ENCODE assay signal across 14 cellular contexts in the genomic region with DNA sequence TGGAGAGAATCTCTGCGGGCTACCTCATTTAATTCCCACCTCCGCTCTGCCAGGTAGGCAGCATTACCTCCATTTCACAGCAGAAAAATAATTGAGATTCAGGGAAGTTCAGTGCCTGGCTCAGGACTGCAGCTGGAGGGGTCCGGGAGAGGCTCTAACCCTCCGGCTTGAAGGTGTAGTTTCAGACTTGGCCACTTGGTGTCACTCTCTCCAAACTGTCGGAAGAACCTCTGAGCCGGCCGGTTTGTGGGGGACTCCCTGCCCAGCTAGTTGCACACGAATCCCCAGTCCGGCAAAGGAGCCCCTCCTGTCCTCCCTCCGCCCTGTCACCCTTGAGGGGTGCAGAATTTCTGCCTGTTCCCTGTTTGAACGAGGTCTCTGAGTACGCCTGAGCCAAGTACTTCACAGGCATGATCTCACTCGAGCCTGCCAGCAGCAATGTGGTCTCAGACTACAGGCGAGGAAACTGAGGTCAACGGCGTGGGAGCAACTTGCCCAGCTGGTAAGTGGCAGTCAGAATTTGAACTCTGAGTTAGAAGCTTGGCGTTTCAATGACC.
A peak's percentile ranks its signal among the peaks of the same experiment; 100 is the strongest.
DNase-seq lines count a peak whose midpoint lies in the region; ATAC-seq, FAIRE-seq and TF ChIP-seq lines count a peak whose summit lies in the region.
"Had no signal": no experiment of that assay in that cellular context is flagged by ENCODE, and none has a peak within 500 bp of the region (broad histone marks: within the 10 kb centered on the region; RNA-seq: fewer than 3 reads in every experiment).

No MANE protein-coding gene starts in this region.

- no peaks in the 10 kb centered on the region for H3K4me1 ChIP-seq in CD8-positive, alpha-beta T cell (ENCODE audit: insufficient read depth, low read length)
- H3K4me1 ChIP-seq in SK-N-SH (ENCODE audit: control insufficient read depth in 1 of 2, insufficient read depth in 2 of 2, low read depth in 1 of 2, low read length in 1 of 2), result no peaks in the 10 kb centered on the region
- H3K4me1 ChIP-seq in CD8-positive, alpha-beta memory T cell (ENCODE audit: insufficient read depth, low read length), result no peaks in the 10 kb centered on the region

- no peak overlapping the region for H2AFZ ChIP-seq in SK-N-SH (ENCODE audit: low read depth)

- H3K4me3 Mint-ChIP-seq in CD8-positive, alpha-beta T cell, result no peak overlapping the region
- no peak overlapping the region for H3K4me3 Mint-ChIP-seq in CD8-positive, alpha-beta memory T cell
- H3K4me3 Mint-ChIP-seq: activated CD4-positive, alpha-beta T cell treated with anti-CD3 and anti-CD28 coated beads, Interleukin-2, amount 10 ng/mL, durations not matched to agents 7 days and 5 days; activated naive CD4-positive, alpha-beta T cell treated with anti-CD3 and anti-CD28 coated beads for 36 hours; CD14-positive monocyte had no signal

- POLR2A ChIA-PET in CD8-positive, alpha-beta T cell (lab: Charles Lee), result no interaction called here
- POLR2A ChIA-PET in SK-N-SH (lab: Yijun Ruan, JAX), result no interaction called here
- POLR2A ChIA-PET in CD8-positive, alpha-beta memory T cell (lab: Charles Lee), result no interaction called here

- peak; percentile 52 for ATAC-seq in CD8-positive, alpha-beta T cell
- ATAC-seq in left ventricle myocardium superior, result peak; percentile 56
- no peak for ATAC-seq in HG02588 (IDR thresholded peaks at IDR 0.05; ENCODE audit: unreplicated experiment)
- ATAC-seq in GM18511 (IDR thresholded peaks at IDR 0.05; ENCODE audit: unreplicated experiment), result no peak
- ATAC-seq: GM12878 had no signal

- H3K9me3 ChIP-seq in CD8-positive, alpha-beta T cell (ENCODE audit: low read length), result peaks cover 3% of the 10 kb centered on the region
- no peaks in the 10 kb centered on the region for H3K9me3 ChIP-seq in SK-N-SH
- H3K9me3 ChIP-seq in CD8-positive, alpha-beta memory T cell (ENCODE audit: low read length), result no peaks in the 10 kb centered on the region

- no peak for TF ChIP-seq CTCF in CD8-positive, alpha-beta T cell (IDR thresholded peaks at IDR 0.05)
- TF ChIP-seq CTCF in SK-N-SH (IDR thresholded peaks at IDR 0.05), result peak; percentile 47

- no peak overlapping the region for H3K9ac ChIP-seq in SK-N-SH

- DNase-seq in CD8-positive, alpha-beta T cell, result no peak
- DNase-seq in H54 (ENCODE audit: insufficient read length, low spot score) (peak; percentile 7), SK-N-SH (peak; percentile 22), left ventricle myocardium superior (no peak), EL (no peak)
- no peak for DNase-seq in CD8-positive, alpha-beta memory T cell
- DNase-seq: activated CD4-positive, alpha-beta T cell treated with anti-CD3 and anti-CD28 coated beads, Interleukin-2, amount 10 ng/mL, durations not matched to agents 7 days and 5 days; activated naive CD4-positive, alpha-beta T cell treated with anti-CD3 and anti-CD28 coated beads for 36 hours; NCI-H2029 treated with DMSO at 0.1 percent for 48 hours had no signal

- H3K36me3 Mint-ChIP-seq in CD8-positive, alpha-beta T cell, result peaks cover 2% of the 10 kb centered on the region
- H3K36me3 Mint-ChIP-seq in CD8-positive, alpha-beta memory T cell, result no peaks in the 10 kb centered on the region
- H3K36me3 Mint-ChIP-seq: CD14-positive monocyte had no signal

- H3K9me2 ChIP-seq in SK-N-SH, result no peaks in the 10 kb centered on the region

- no peaks in the 10 kb centered on the region for H3K79me2 ChIP-seq in SK-N-SH (ENCODE audit: insufficient read depth)

- peak; percentile 31 for TF ChIP-seq RAD21 in SK-N-SH (IDR thresholded peaks at IDR 0.05; ENCODE audit: low read length)

- WGBS in SK-N-SH (ENCODE audit: low lambda C conversion rate), result 2% methylated on average over 17 of the region's 17 CpGs

- CTCF ChIA-PET in CD8-positive, alpha-beta T cell (lab: Charles Lee), result no interaction called here
- CTCF ChIA-PET in SK-N-SH (lab: Yijun Ruan, JAX), result interaction anchor here (0.6 kb wide), 2 partner anchors 10 to 12 kb away, joined by 3 read pairs; no protein-coding TSS in a partner anchor
- CTCF ChIA-PET in CD8-positive, alpha-beta memory T cell (lab: Charles Lee), result no interaction called here

- TF ChIP-seq EP300 in SK-N-SH (IDR thresholded peaks at IDR 0.05; ENCODE audit: borderline replicate concordance in 1 of 2, low read depth in 1 of 2, low read length in 1 of 2), result no peak

- peaks cover 16% of the 10 kb centered on the region for H3K9me3 Mint-ChIP-seq in CD8-positive, alpha-beta T cell
- peaks cover 12 to 39% (median 22%) of the 10 kb centered on the region in 5 donors for H3K9me3 Mint-ChIP-seq in CD8-positive, alpha-beta memory T cell

- no peaks in the 10 kb centered on the region for H3F3A ChIP-seq in SK-N-SH (replicated peaks; ENCODE audit: insufficient read depth)

- TF ChIP-seq POLR2A in H54 (IDR thresholded peaks at IDR 0.05; ENCODE audit: low read depth, low read length), result no peak

- intact Hi-C loops in CD8-positive, alpha-beta T cell (cut with DNase I, micrococcal nuclease), result no loop called here
- intact Hi-C loops in left ventricle myocardium superior (cut with micrococcal nuclease), result loop anchor here (5.0 kb wide), 1 partner anchor 177 kb away; no protein-coding TSS in a partner anchor

- no peak overlapping the region for H3K4me3 ChIP-seq in CD8-positive, alpha-beta T cell (ENCODE audit: low read depth, low read length)
- no peak overlapping the region for H3K4me3 ChIP-seq in SK-N-SH (ENCODE audit: low read depth in 2 of 2, low read length in 1 of 2)
- no peak overlapping the region for H3K4me3 ChIP-seq in CD8-positive, alpha-beta memory T cell (ENCODE audit: low read length)
- H3K4me3 ChIP-seq: GM12878 had no signal

- no peaks in the 10 kb centered on the region for H4K20me1 ChIP-seq in SK-N-SH (ENCODE audit: insufficient read depth)

- FAIRE-seq in H54 (lab: Jason Lieb, UNC), result no peak
- FAIRE-seq: frontal cortex, GM12878 had no signal

- no peak overlapping the region for H3K4me2 ChIP-seq in SK-N-SH

- no peaks in the 10 kb centered on the region for H3K27me3 ChIP-seq in CD8-positive, alpha-beta T cell (ENCODE audit: insufficient read depth, low read length)
- no peaks in the 10 kb centered on the region for H3K27me3 ChIP-seq in SK-N-SH (ENCODE audit: insufficient read depth)
- H3K27me3 ChIP-seq in CD8-positive, alpha-beta memory T cell (ENCODE audit: insufficient read depth, low read length, poor library complexity, severe bottlenecking), result no peaks in the 10 kb centered on the region

- H3K4me1 Mint-ChIP-seq in CD8-positive, alpha-beta T cell (ENCODE audit: low read depth), result no peaks in the 10 kb centered on the region
- H3K4me1 Mint-ChIP-seq in CD8-positive, alpha-beta memory T cell, result no peaks in the 10 kb centered on the region
- H3K4me1 Mint-ChIP-seq: activated CD4-positive, alpha-beta T cell treated with anti-CD3 and anti-CD28 coated beads, Interleukin-2, amount 10 ng/mL, durations not matched to agents 7 days and 5 days; CD14-positive monocyte had no signal

- H3K27ac Mint-ChIP-seq in CD8-positive, alpha-beta T cell, result no peak overlapping the region
- H3K27ac Mint-ChIP-seq in CD8-positive, alpha-beta memory T cell, result no peak overlapping the region
- H3K27ac Mint-ChIP-seq: activated CD4-positive, alpha-beta T cell treated with anti-CD3 and anti-CD28 coated beads, Interleukin-2, amount 10 ng/mL, durations not matched to agents 7 days and 5 days; activated naive CD4-positive, alpha-beta T cell treated with anti-CD3 and anti-CD28 coated beads for 36 hours; CD14-positive monocyte had no signal

- H3K27me3 Mint-ChIP-seq in CD8-positive, alpha-beta T cell (ENCODE audit: low read depth), result no peaks in the 10 kb centered on the region
- peaks cover 0 to 1% of the 10 kb centered on the region in 2 donors for H3K27me3 Mint-ChIP-seq in CD8-positive, alpha-beta memory T cell
- H3K27me3 Mint-ChIP-seq: activated CD4-positive, alpha-beta T cell treated with anti-CD3 and anti-CD28 coated beads, Interleukin-2, amount 10 ng/mL, durations not matched to agents 7 days and 5 days had no signal

- no peaks in the 10 kb centered on the region for H3K36me3 ChIP-seq in CD8-positive, alpha-beta T cell (ENCODE audit: insufficient read depth, low read length)
- no peaks in the 10 kb centered on the region for H3K36me3 ChIP-seq in SK-N-SH (replicated peaks in 1 of 2; ENCODE audit: control insufficient read depth in 1 of 2, insufficient read depth in 2 of 2, low read length in 1 of 2)
- H3K36me3 ChIP-seq in CD8-positive, alpha-beta memory T cell (ENCODE audit: insufficient read depth, low read length), result no peaks in the 10 kb centered on the region

- no peak overlapping the region for H3K27ac ChIP-seq in CD8-positive, alpha-beta T cell (ENCODE audit: low read depth, low read length)
- no peak overlapping the region for H3K27ac ChIP-seq in SK-N-SH (ENCODE audit: low read depth in 2 of 2, low read length in 1 of 2)
- no peak overlapping the region for H3K27ac ChIP-seq in CD8-positive, alpha-beta memory T cell (ENCODE audit: low read depth, low read length)

TF ChIP-seq in SK-N-SH, 30 proteins besides CTCF, POLR2A, EP300 and RAD21 (continues in another document):
- TF ChIP-seq YY1 (IDR thresholded peaks at IDR 0.05; ENCODE audit: low read depth), result no peak
- TF ChIP-seq NFIC (IDR thresholded peaks at IDR 0.05; ENCODE audit: borderline replicate concordance), result no peak
- no peak for TF ChIP-seq SMC3 (IDR thresholded peaks at IDR 0.05; ENCODE audit: low read depth, low read length)
- no peak for TF ChIP-seq TEAD4 (IDR thresholded peaks at IDR 0.05; ENCODE audit: borderline replicate concordance, insufficient read depth)
- TF ChIP-seq, protein P1, sequence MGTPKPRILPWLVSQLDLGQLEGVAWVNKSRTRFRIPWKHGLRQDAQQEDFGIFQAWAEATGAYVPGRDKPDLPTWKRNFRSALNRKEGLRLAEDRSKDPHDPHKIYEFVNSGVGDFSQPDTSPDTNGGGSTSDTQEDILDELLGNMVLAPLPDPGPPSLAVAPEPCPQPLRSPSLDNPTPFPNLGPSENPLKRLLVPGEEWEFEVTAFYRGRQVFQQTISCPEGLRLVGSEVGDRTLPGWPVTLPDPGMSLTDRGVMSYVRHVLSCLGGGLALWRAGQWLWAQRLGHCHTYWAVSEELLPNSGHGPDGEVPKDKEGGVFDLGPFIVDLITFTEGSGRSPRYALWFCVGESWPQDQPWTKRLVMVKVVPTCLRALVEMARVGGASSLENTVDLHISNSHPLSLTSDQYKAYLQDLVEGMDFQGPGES (IDR thresholded peaks at IDR 0.05; ENCODE audit: low read depth, low read length), result no peak
- no peak for TF ChIP-seq RCOR1 (IDR thresholded peaks at IDR 0.05; ENCODE audit: low read length)
- TF ChIP-seq, protein P2, sequence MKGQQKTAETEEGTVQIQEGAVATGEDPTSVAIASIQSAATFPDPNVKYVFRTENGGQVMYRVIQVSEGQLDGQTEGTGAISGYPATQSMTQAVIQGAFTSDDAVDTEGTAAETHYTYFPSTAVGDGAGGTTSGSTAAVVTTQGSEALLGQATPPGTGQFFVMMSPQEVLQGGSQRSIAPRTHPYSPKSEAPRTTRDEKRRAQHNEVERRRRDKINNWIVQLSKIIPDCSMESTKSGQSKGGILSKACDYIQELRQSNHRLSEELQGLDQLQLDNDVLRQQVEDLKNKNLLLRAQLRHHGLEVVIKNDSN (IDR thresholded peaks at IDR 0.05; ENCODE audit: borderline replicate concordance, low read depth), result no peak
- no peak for TF ChIP-seq TCF12 (IDR thresholded peaks at IDR 0.05)
- TF ChIP-seq TAF1 (IDR thresholded peaks at IDR 0.05; ENCODE audit: borderline replicate concordance, low read depth, low read length), result no peak

Comparison
In these comparisons a context has a peak if more than half of its experiments do, and no peak if none do; other contexts are left out.
1. ATAC-seq: peak in CD8-positive, alpha-beta T cell (single experiment) and left ventricle myocardium superior (single experiment); none in HG02588 (single experiment) and GM18511 (single experiment).
2. DNase-seq: peak in H54 (single experiment) and SK-N-SH (single experiment); none in CD8-positive, alpha-beta T cell (0 of 7), left ventricle myocardium superior (single experiment), CD8-positive, alpha-beta memory T cell (0 of 5) and EL (single experiment).